ENCODE assay signal across 1 cellular context in genomic region chr7:960269-960871, GRCh38.
TF ChIP-seq lines count a peak whose summit lies in the region.

No MANE protein-coding gene starts in this region.

TF ChIP-seq in HepG2, 621 proteins besides CTCF, POLR2A, EP300 and RAD21 (continued from another document and continues in another):
- peak; percentile 64; the same call in 1 of the 2 replicates for TF ChIP-seq ZNF414 (CRISPR knock-in tag; IDR thresholded peaks at IDR 0.05)
- TF ChIP-seq ONECUT2 (CRISPR knock-in tag; IDR thresholded peaks at IDR 0.05) = no peak
- no peak for TF ChIP-seq NR2F6 (IDR thresholded peaks at IDR 0.05)
- TF ChIP-seq NR2F6 (CRISPR knock-in tag; IDR thresholded peaks at IDR 0.05) = 0 out of 2 replicates have a peak, but pooled peaks have one; percentile 28
- peak; percentile 71; the same call in 1 of the 2 replicates for TF ChIP-seq PHF21A (CRISPR knock-in tag; IDR thresholded peaks at IDR 0.05)
- TF ChIP-seq ZFX (CRISPR knock-in tag; IDR thresholded peaks at IDR 0.05; ENCODE audit: low read depth) = peak; percentile 70
- TF ChIP-seq ZNF772 (CRISPR knock-in tag; IDR thresholded peaks at IDR 0.05) = peak; percentile 51; the same call in 1 of the 2 replicates
- peak; percentile 34; the same call in 1 of the 2 replicates for TF ChIP-seq ZNF607 (CRISPR knock-in tag; IDR thresholded peaks at IDR 0.05; ENCODE audit: borderline replicate concordance)
- 0 out of 2 replicates have a peak, but pooled peaks have one; percentile 64 for TF ChIP-seq IRF9 (CRISPR knock-in tag; IDR thresholded peaks at IDR 0.05; ENCODE audit: borderline replicate concordance)
- TF ChIP-seq, protein P1, sequence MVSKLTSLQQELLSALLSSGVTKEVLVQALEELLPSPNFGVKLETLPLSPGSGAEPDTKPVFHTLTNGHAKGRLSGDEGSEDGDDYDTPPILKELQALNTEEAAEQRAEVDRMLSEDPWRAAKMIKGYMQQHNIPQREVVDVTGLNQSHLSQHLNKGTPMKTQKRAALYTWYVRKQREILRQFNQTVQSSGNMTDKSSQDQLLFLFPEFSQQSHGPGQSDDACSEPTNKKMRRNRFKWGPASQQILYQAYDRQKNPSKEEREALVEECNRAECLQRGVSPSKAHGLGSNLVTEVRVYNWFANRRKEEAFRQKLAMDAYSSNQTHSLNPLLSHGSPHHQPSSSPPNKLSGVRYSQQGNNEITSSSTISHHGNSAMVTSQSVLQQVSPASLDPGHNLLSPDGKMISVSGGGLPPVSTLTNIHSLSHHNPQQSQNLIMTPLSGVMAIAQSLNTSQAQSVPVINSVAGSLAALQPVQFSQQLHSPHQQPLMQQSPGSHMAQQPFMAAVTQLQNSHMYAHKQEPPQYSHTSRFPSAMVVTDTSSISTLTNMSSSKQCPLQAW (CRISPR knock-in tag; IDR thresholded peaks at IDR 0.05) = peak; percentile 64
- peak; percentile 73; the same call in 1 of the 2 replicates for TF ChIP-seq TBX2 (CRISPR knock-in tag; IDR thresholded peaks at IDR 0.05; ENCODE audit: borderline replicate concordance)
- no peak for TF ChIP-seq LCORL (IDR thresholded peaks at IDR 0.05)
- peak; percentile 66; the same call in 1 of the 2 replicates for TF ChIP-seq LCORL (CRISPR knock-in tag; IDR thresholded peaks at IDR 0.05)
- peak; percentile 83 for TF ChIP-seq ZNF547 (CRISPR knock-in tag; IDR thresholded peaks at IDR 0.05)
- no peak for TF ChIP-seq FOXJ3 (CRISPR knock-in tag; IDR thresholded peaks at IDR 0.05; ENCODE audit: borderline replicate concordance)
- TF ChIP-seq BORCS8-MEF2B (CRISPR knock-in tag; IDR thresholded peaks at IDR 0.05) = peak; percentile 67
- 0 out of 2 replicates have a peak, but pooled peaks have one; percentile 18 for TF ChIP-seq ZNF121 (CRISPR knock-in tag; IDR thresholded peaks at IDR 0.05)
- TF ChIP-seq ZNF441 (CRISPR knock-in tag; IDR thresholded peaks at IDR 0.05; ENCODE audit: borderline replicate concordance) = 0 out of 2 replicates have a peak, but pooled peaks have one; percentile 70
- peak; percentile 36; the same call in 1 of the 2 replicates for TF ChIP-seq YEATS4 (CRISPR knock-in tag; IDR thresholded peaks at IDR 0.05; ENCODE audit: borderline replicate concordance)
- TF ChIP-seq ZBTB40 (IDR thresholded peaks at IDR 0.05) = no peak
- peak; percentile 45; the same call in 1 of the 2 replicates for TF ChIP-seq ZBTB40 (CRISPR knock-in tag; IDR thresholded peaks at IDR 0.05)
- TF ChIP-seq ZNF589 (CRISPR knock-in tag; conservative IDR thresholded peaks at IDR 0.05) = 0 out of 2 replicates have a peak, but pooled peaks have one; percentile 48
- peak; percentile 43; the same call in 1 of the 2 replicates for TF ChIP-seq RXRB (CRISPR knock-in tag; IDR thresholded peaks at IDR 0.05; ENCODE audit: borderline replicate concordance)
- TF ChIP-seq ZNF501 (CRISPR knock-in tag; IDR thresholded peaks at IDR 0.05) = peak; percentile 48; the same call in 1 of the 2 replicates
- peak; percentile 78; the same call in 1 of the 2 replicates for TF ChIP-seq ZMAT3 (CRISPR knock-in tag; conservative IDR thresholded peaks at IDR 0.05)
- peak; percentile 87 for TF ChIP-seq MED1 (CRISPR knock-in tag; IDR thresholded peaks at IDR 0.05)
- peak; percentile 80; the same call in 1 of the 2 replicates for TF ChIP-seq ZNF431 (CRISPR knock-in tag; IDR thresholded peaks at IDR 0.05; ENCODE audit: borderline replicate concordance, low read depth)
- peak; percentile 87 for TF ChIP-seq MAX (IDR thresholded peaks at IDR 0.05)
- TF ChIP-seq SALL1 (CRISPR knock-in tag; IDR thresholded peaks at IDR 0.05) = peak; percentile 96
- TF ChIP-seq SPEN (CRISPR knock-in tag; IDR thresholded peaks at IDR 0.05; ENCODE audit: low read depth) = peak; percentile 95
- no peak for TF ChIP-seq ARNT2 (CRISPR knock-in tag; IDR thresholded peaks at IDR 0.05; ENCODE audit: low read depth)
- peak; percentile 86 for TF ChIP-seq ARID5B (CRISPR knock-in tag; IDR thresholded peaks at IDR 0.05)
- TF ChIP-seq, protein P2, sequence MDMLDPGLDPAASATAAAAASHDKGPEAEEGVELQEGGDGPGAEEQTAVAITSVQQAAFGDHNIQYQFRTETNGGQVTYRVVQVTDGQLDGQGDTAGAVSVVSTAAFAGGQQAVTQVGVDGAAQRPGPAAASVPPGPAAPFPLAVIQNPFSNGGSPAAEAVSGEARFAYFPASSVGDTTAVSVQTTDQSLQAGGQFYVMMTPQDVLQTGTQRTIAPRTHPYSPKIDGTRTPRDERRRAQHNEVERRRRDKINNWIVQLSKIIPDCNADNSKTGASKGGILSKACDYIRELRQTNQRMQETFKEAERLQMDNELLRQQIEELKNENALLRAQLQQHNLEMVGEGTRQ (IDR thresholded peaks at IDR 0.05; ENCODE audit: low read depth, low read length) = no peak
- TF ChIP-seq, protein P2 (CRISPR knock-in tag; IDR thresholded peaks at IDR 0.05; ENCODE audit: borderline replicate concordance) = peak; percentile 57; the same call in 1 of the 2 replicates
- TF ChIP-seq SETDB1 (CRISPR knock-in tag; IDR thresholded peaks at IDR 0.05; ENCODE audit: borderline replicate concordance) = no peak
- TF ChIP-seq, protein P3, sequence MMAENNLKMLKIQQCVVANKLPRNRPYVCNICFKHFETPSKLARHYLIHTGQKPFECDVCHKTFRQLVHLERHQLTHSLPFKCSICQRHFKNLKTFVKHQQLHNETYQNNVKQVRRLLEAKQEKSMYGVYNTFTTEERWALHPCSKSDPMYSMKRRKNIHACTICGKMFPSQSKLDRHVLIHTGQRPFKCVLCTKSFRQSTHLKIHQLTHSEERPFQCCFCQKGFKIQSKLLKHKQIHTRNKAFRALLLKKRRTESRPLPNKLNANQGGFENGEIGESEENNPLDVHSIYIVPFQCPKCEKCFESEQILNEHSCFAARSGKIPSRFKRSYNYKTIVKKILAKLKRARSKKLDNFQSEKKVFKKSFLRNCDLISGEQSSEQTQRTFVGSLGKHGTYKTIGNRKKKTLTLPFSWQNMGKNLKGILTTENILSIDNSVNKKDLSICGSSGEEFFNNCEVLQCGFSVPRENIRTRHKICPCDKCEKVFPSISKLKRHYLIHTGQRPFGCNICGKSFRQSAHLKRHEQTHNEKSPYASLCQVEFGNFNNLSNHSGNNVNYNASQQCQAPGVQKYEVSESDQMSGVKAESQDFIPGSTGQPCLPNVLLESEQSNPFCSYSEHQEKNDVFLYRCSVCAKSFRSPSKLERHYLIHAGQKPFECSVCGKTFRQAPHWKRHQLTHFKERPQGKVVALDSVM (CRISPR knock-in tag; IDR thresholded peaks at IDR 0.05) = 0 out of 2 replicates have a peak, but pooled peaks have one; percentile 28
